15 cellular contexts compared by ENCODE assay signal in genomic region chr9:107693620-107694326, GRCh38.
DNase-seq lines count a peak whose midpoint lies in the region; ATAC-seq lines count a peak whose summit lies in the region.
"Had no signal": no experiment of that assay in that cellular context is flagged by ENCODE, and none has a peak within 500 bp of the region (broad histone marks: within the 10 kb centered on the region; RNA-seq: fewer than 3 reads in every experiment).

No MANE protein-coding gene starts in this region.

- ATAC-seq in HG03521 (IDR thresholded peaks at IDR 0.05; ENCODE audit: unreplicated experiment) (no peak), HG03159 (IDR thresholded peaks at IDR 0.05; ENCODE audit: unreplicated experiment) (no peak)
- ATAC-seq: mucosa of descending colon, WTC11 had no signal

- DNase-seq in ELR (ENCODE audit: low read depth) (peak; percentile 8), NCI-H69 (lab: John Stamatoyannopoulos, UW) (peak; percentile 48), dedifferentiated amniotic fluid mesenchymal stem cell (ENCODE audit: extremely low spot score) (peak; percentile 29), myocyte (ENCODE audit: low read depth) (peak; percentile 86)
- no peak for DNase-seq in activated CD8-positive, alpha-beta memory T cell treated with anti-CD3 and anti-CD28 coated beads, Interleukin-2, amount 50 U/mL, for 48 hours
- DNase-seq: KBM-7, mucosa of descending colon, NCI-H1436, ovary, PC-9, small intestine, T-helper 1 cell had no signal
